ENCODE assay signal across 9 cellular contexts in genomic region chr11:6321961-6322362, GRCh38. TPM values are rescaled to one million over a fixed set of nuclear protein-coding genes. Genes with fewer than 3 reads are reported as not detected.
A peak's percentile ranks its signal among the peaks of the same experiment; 100 is the strongest.
DNase-seq lines count a peak whose midpoint lies in the region; ATAC-seq, FAIRE-seq and TF ChIP-seq lines count a peak whose summit lies in the region.
"Had no signal": no experiment of that assay in that cellular context is flagged by ENCODE, and none has a peak within 500 bp of the region (broad histone marks: within the 10 kb centered on the region; RNA-seq: fewer than 3 reads in every experiment).

No MANE protein-coding gene starts in this region.

- no peak overlapping the region for H3K4me3 Mint-ChIP-seq in astrocyte (ENCODE audit: unreplicated experiment)

- no peaks in the 10 kb centered on the region for H3K36me3 ChIP-seq in HUES64 (ENCODE audit: insufficient read depth, low read length)
- H3K36me3 ChIP-seq in astrocyte (ENCODE audit: insufficient read depth, low read length), result peaks cover 5% of the 10 kb centered on the region
- H3K36me3 ChIP-seq in mesodermal cell (ENCODE audit: control insufficient read depth, insufficient read depth, low read length), result peaks cover 12% of the 10 kb centered on the region
- no peaks in the 10 kb centered on the region for H3K36me3 ChIP-seq in BE2C

- H3K4me1 Mint-ChIP-seq in astrocyte (ENCODE audit: low read depth, unreplicated experiment), result peaks cover 31% of the 10 kb centered on the region

- ATAC-seq in HG03432 (IDR thresholded peaks at IDR 0.05; ENCODE audit: unreplicated experiment), result no peak

- peak overlapping the region; percentile 100 for H3K27ac ChIP-seq in AG04450 (ENCODE audit: low read depth, low read length)
- peak overlapping the region; percentile 74 for H3K27ac ChIP-seq in HUES64 (ENCODE audit: low read depth, low read length)
- peak overlapping the region; percentile 98 for H3K27ac ChIP-seq in astrocyte (ENCODE audit: low read depth, low read length)
- H3K27ac ChIP-seq in mesodermal cell (ENCODE audit: low read depth, low read length, severe bottlenecking), result peak overlapping the region; percentile 99

- 68% methylated on average over 2 of the region's 2 CpGs for WGBS in HUES64
- whole genome bisulfite sequencing in mesodermal cell (ENCODE audit: insufficient coverage in 2 of 2), 2 experiments, result 17 to 64% methylated on average over 1 to 2 of the region's 2 CpGs

- TF ChIP-seq CTCF in AG04450 (IDR thresholded peaks at IDR 0.05; ENCODE audit: low read depth, low read length), result no peak
- no peak for TF ChIP-seq CTCF in astrocyte (IDR thresholded peaks at IDR 0.05; ENCODE audit: insufficient read depth, low read depth, low read length)
- no peak for TF ChIP-seq CTCF in BE2C (IDR thresholded peaks at IDR 0.05; ENCODE audit: low read depth, low read length)

- no peaks in the 10 kb centered on the region for H3K36me3 Mint-ChIP-seq in astrocyte (ENCODE audit: low read depth, unreplicated experiment)

- peak overlapping the region; percentile 7 for H2AFZ ChIP-seq in astrocyte (ENCODE audit: low read depth, low read length)

- H4K20me1 ChIP-seq in astrocyte (ENCODE audit: insufficient read depth, low read length), result no peaks in the 10 kb centered on the region

- H3K9me3 Mint-ChIP-seq in astrocyte (ENCODE audit: unreplicated experiment), result no peaks in the 10 kb centered on the region

- peak overlapping the region; percentile 96 for H3K4me2 ChIP-seq in astrocyte (ENCODE audit: low read length)

- H3K27ac Mint-ChIP-seq in astrocyte (ENCODE audit: unreplicated experiment), result peak overlapping the region; percentile 29

- POLR2A ChIA-PET in AG04450 (lab: Yijun Ruan, JAX), result interaction anchor here (0.7 kb wide), 1 partner anchor 70 kb away, joined by 3 read pairs; no protein-coding TSS in a partner anchor

- no peak overlapping the region for H3K4me3 ChIP-seq in AG04450 (ENCODE audit: low read depth, low read length)
- H3K4me3 ChIP-seq in HUES64 (ENCODE audit: low read length), result no peak overlapping the region
- no peak overlapping the region for H3K4me3 ChIP-seq in astrocyte (ENCODE audit: insufficient read depth, low read depth, low read length)
- no peak overlapping the region for H3K4me3 ChIP-seq in mesodermal cell (ENCODE audit: extremely low read depth, insufficient read depth, low read length, poor library complexity, severe bottlenecking)
- no peak overlapping the region for H3K4me3 ChIP-seq in BE2C (ENCODE audit: low read depth, low read length)

- H3K9me3 ChIP-seq in AG04450 (ENCODE audit: control insufficient read depth, insufficient read depth, low read length) (no peaks in the 10 kb centered on the region; the same call in 1 of the 2 replicates), HUES64 (ENCODE audit: insufficient read depth, low read depth, low read length) (no peaks in the 10 kb centered on the region), astrocyte (ENCODE audit: insufficient read depth, low read depth, low read length) (no peaks in the 10 kb centered on the region), mesodermal cell (ENCODE audit: control insufficient read depth, low read length) (no peaks in the 10 kb centered on the region), BE2C (no peaks in the 10 kb centered on the region)

- peaks cover 23% of the 10 kb centered on the region for H3K79me2 ChIP-seq in astrocyte (ENCODE audit: insufficient read depth, low read length)

- no peaks in the 10 kb centered on the region for H3K27me3 ChIP-seq in AG04450 (ENCODE audit: control insufficient read depth, insufficient read depth, low read length)
- no peaks in the 10 kb centered on the region; the same call in 1 of the 2 replicates for H3K27me3 ChIP-seq in HUES64 (ENCODE audit: insufficient read depth, low read length)
- no peaks in the 10 kb centered on the region for H3K27me3 ChIP-seq in astrocyte (ENCODE audit: insufficient read depth, low read length)
- H3K27me3 ChIP-seq in BE2C, result no peaks in the 10 kb centered on the region

- CTCF ChIA-PET in AG04450 (lab: Charles Lee), result interaction anchor here (1.2 to 11.6 kb wide), 4 partner anchors 33 to 71 kb away, joined by 5 to 137 read pairs (median 14); no protein-coding TSS in a partner anchor

- H3K9ac ChIP-seq in HUES64 (ENCODE audit: low read depth, low read length) (peak overlapping the region; percentile 86; the same call in 1 of the 2 replicates), astrocyte (ENCODE audit: low read length) (peak overlapping the region; percentile 99)

- H3K4me1 ChIP-seq in HUES64 (ENCODE audit: insufficient read depth, low read length) (peaks cover 59% of the 10 kb centered on the region), astrocyte (ENCODE audit: insufficient read depth, low read length) (peaks cover 32% of the 10 kb centered on the region), mesodermal cell (ENCODE audit: control insufficient read depth, insufficient read depth, low read length, poor library complexity, severe bottlenecking) (peaks cover 22% of the 10 kb centered on the region), BE2C (no peaks in the 10 kb centered on the region)

- peaks cover 2% of the 10 kb centered on the region for H3K27me3 Mint-ChIP-seq in astrocyte (ENCODE audit: low read depth, unreplicated experiment)

- DNase-seq in AG04450 (ENCODE audit: low read depth, low spot score) (no peak), astrocyte (ENCODE audit: low read depth) (peak; percentile 77), HK-2 (ENCODE audit: unreplicated experiment) (no peak), BE2C (no peak), 8988T (no peak)

- peak; percentile 84 for FAIRE-seq in astrocyte (lab: Jason Lieb, UNC)
- FAIRE-seq: GM12891 had no signal

RNA-seq across cellular contexts. Expression of gene CAVIN3, which starts 1.7 kb away (rescaled TPM):
- polyA plus RNA-seq in AG04450 (2011; rRNA removed), result 37.8 and 53.1 TPM in 2 replicates
- 10.3 and 15.4 TPM in 2 replicates for polyA minus RNA-seq in AG04450 (2011; rRNA and poly(A)+ RNA removed)
- 20.0 TPM for polyA plus RNA-seq in HUES64 (2013, experiment 1 of 2)
- 17.8 TPM for polyA plus RNA-seq in HUES64 (2013, experiment 2 of 2)
- total RNA-seq in astrocyte, result 51.0 and 57.3 TPM in 2 replicates
- 49.1 TPM for polyA plus RNA-seq in mesodermal cell (2013, experiment 1 of 2)
- 42.8 TPM for polyA plus RNA-seq in mesodermal cell (2013, experiment 2 of 2)
- not detected for polyA plus RNA-seq in BE2C (2012; ENCODE audit: insufficient read depth, insufficient read length, low read depth)
